ENCODE assay signal across 13 cellular contexts in genomic region chr5:173243808-173244305, GRCh38. TPM values are rescaled to one million over a fixed set of nuclear protein-coding genes. Genes with fewer than 3 reads are reported as not detected.
DNase-seq lines count a peak whose midpoint lies in the region; ATAC-seq and TF ChIP-seq lines count a peak whose summit lies in the region.
"Had no signal": no experiment of that assay in that cellular context is flagged by ENCODE, and none has a peak within 500 bp of the region (broad histone marks: within the 10 kb centered on the region; RNA-seq: fewer than 3 reads in every experiment).

No MANE protein-coding gene starts in this region.

- DNase-seq in breast epithelium (ENCODE audit: low spot score in 2 of 2) (no peak), MCF 10A (ENCODE audit: unreplicated experiment) (no peak), lower lobe of right lung (no peak), NCI-H1930 (lab: John Stamatoyannopoulos, UW) (no peak), epidermal melanocyte (ENCODE audit: insufficient read length, low spot score) (no peak)
- no peak for DNase-seq in activated naive CD8-positive, alpha-beta T cell treated with anti-CD3 and anti-CD28 coated beads for 36 hours
- DNase-seq: CD8-positive, alpha-beta T cell; hypothalamus; NK-92 treated with Interleukin-12 subunit alpha and Interleukin-12 subunit beta, amount 100 ng/mL, for 24 hours; stimulated activated CD4-positive, alpha-beta T cell treated with anti-CD3 and anti-CD28 coated beads, Interleukin-1b, Interleukin-23, amount 100 ng/mL, for 48 hours had no signal

- ATAC-seq in lower lobe of right lung (no peak), GM21528 (IDR thresholded peaks at IDR 0.05; ENCODE audit: low FRiP score, unreplicated experiment) (no peak)
- ATAC-seq: CD8-positive, alpha-beta T cell had no signal

- H3K4me1 ChIP-seq in breast epithelium: peaks cover 0 to 3% of the 10 kb centered on the region in 2 donors
- peaks cover 17% of the 10 kb centered on the region for H3K4me1 ChIP-seq in lower lobe of right lung
- H3K4me1 ChIP-seq in subcutaneous abdominal adipose tissue (ENCODE audit: control insufficient read depth in 5 of 5, insufficient read depth in 5 of 5, low read length in 5 of 5): peaks cover 0 to 22% (median 14%) of the 10 kb centered on the region in 5 donors

- peaks cover 12% of the 10 kb centered on the region for H3K27me3 Mint-ChIP-seq in MCF 10A (ENCODE audit: insufficient read depth, unreplicated experiment)
- peaks cover 97% of the 10 kb centered on the region for H3K27me3 Mint-ChIP-seq in activated naive CD8-positive, alpha-beta T cell treated with anti-CD3 and anti-CD28 coated beads for 36 hours

- no peak overlapping the region for H3K27ac Mint-ChIP-seq in MCF 10A (ENCODE audit: low read depth, unreplicated experiment)
- no peak overlapping the region for H3K27ac Mint-ChIP-seq in activated naive CD8-positive, alpha-beta T cell treated with anti-CD3 and anti-CD28 coated beads for 36 hours
- H3K27ac Mint-ChIP-seq: CD8-positive, alpha-beta T cell; nephron had no signal

- no peaks in the 10 kb centered on the region for H3K36me3 ChIP-seq in breast epithelium
- H3K36me3 ChIP-seq in lower lobe of right lung: no peaks in the 10 kb centered on the region
- no peaks in the 10 kb centered on the region for H3K36me3 ChIP-seq in subcutaneous abdominal adipose tissue (ENCODE audit: control insufficient read depth in 5 of 5, insufficient read depth in 5 of 5, low read length in 5 of 5)

- H3K4me3 ChIP-seq in breast epithelium: peak overlapping the region in 2 of 3 donors; percentile 20 to 53
- peak overlapping the region; percentile 2 for H3K4me3 ChIP-seq in lower lobe of right lung
- peak overlapping the region in 3 of 5 donors; percentile 13 to 39 (median 27) for H3K4me3 ChIP-seq in subcutaneous abdominal adipose tissue (ENCODE audit: low read depth in 1 of 5, low read length in 5 of 5)

- intact Hi-C loops in breast epithelium (cut with DNase I; ENCODE audit: low total_unique reads): no loop called here
- intact Hi-C loops in MCF 10A (cut with micrococcal nuclease): no loop called here
- intact Hi-C loops in lower lobe of right lung (cut with DNase I): no loop called here

- POLR2A ChIA-PET in MCF 10A (lab: Yijun Ruan, JAX): interaction anchor here (0.7 kb wide), 1 partner anchor 16 kb away, joined by 3 read pairs; no protein-coding TSS in a partner anchor

- no peaks in the 10 kb centered on the region for H3K4me1 Mint-ChIP-seq in MCF 10A (ENCODE audit: insufficient read depth, unreplicated experiment)
- peaks cover 18% of the 10 kb centered on the region for H3K4me1 Mint-ChIP-seq in activated naive CD8-positive, alpha-beta T cell treated with anti-CD3 and anti-CD28 coated beads for 36 hours

- no peaks in the 10 kb centered on the region for H3K9me3 Mint-ChIP-seq in MCF 10A (ENCODE audit: unreplicated experiment)
- H3K9me3 Mint-ChIP-seq in activated naive CD8-positive, alpha-beta T cell treated with anti-CD3 and anti-CD28 coated beads for 36 hours: no peaks in the 10 kb centered on the region
- H3K9me3 Mint-ChIP-seq: CD8-positive, alpha-beta T cell; nephron had no signal

- BruUV-seq in MCF 10A (replicated peaks; lab: Mats Ljungman, UMichigan): no TSS peak

- H3K27ac ChIP-seq in breast epithelium: no peak overlapping the region
- no peak overlapping the region for H3K27ac ChIP-seq in lower lobe of right lung
- H3K27ac ChIP-seq in subcutaneous abdominal adipose tissue (ENCODE audit: low read depth, low read length): no peak overlapping the region

- TF ChIP-seq CTCF in breast epithelium (IDR thresholded peaks at IDR 0.05): no peak
- no peak for TF ChIP-seq CTCF in MCF 10A (IDR thresholded peaks at IDR 0.05; ENCODE audit: unreplicated experiment)
- no peak for TF ChIP-seq CTCF in lower lobe of right lung (IDR thresholded peaks at IDR 0.05)

- no peak overlapping the region for H3K9ac ChIP-seq in subcutaneous abdominal adipose tissue (ENCODE audit: low read length in 5 of 5)

- no peaks in the 10 kb centered on the region for H3K36me3 Mint-ChIP-seq in MCF 10A (ENCODE audit: insufficient read depth, unreplicated experiment)
- no peaks in the 10 kb centered on the region for H3K36me3 Mint-ChIP-seq in activated naive CD8-positive, alpha-beta T cell treated with anti-CD3 and anti-CD28 coated beads for 36 hours
- H3K36me3 Mint-ChIP-seq: CD8-positive, alpha-beta T cell had no signal

- no peak for TF ChIP-seq POLR2A in breast epithelium (IDR thresholded peaks at IDR 0.05)

- H3K9me3 ChIP-seq in breast epithelium (no peaks in the 10 kb centered on the region), lower lobe of right lung (no peaks in the 10 kb centered on the region), subcutaneous abdominal adipose tissue (ENCODE audit: control insufficient read depth in 5 of 5, low read length in 5 of 5) (no peaks in the 10 kb centered on the region)

- H3K4me3 Mint-ChIP-seq in MCF 10A (ENCODE audit: unreplicated experiment): no peak overlapping the region
- H3K4me3 Mint-ChIP-seq in activated naive CD8-positive, alpha-beta T cell treated with anti-CD3 and anti-CD28 coated beads for 36 hours: peak overlapping the region; percentile 42

- peaks cover 9 to 85% of the 10 kb centered on the region in 2 donors for H3K27me3 ChIP-seq in breast epithelium
- H3K27me3 ChIP-seq in lower lobe of right lung (ENCODE audit: low read depth): peaks cover 100% of the 10 kb centered on the region
- peaks cover 55 to 89% (median 69%) of the 10 kb centered on the region in 5 donors for H3K27me3 ChIP-seq in subcutaneous abdominal adipose tissue (ENCODE audit: control insufficient read depth in 5 of 5, insufficient read depth in 4 of 5, low read length in 5 of 5)

- CTCF ChIA-PET in MCF 10A (lab: Yijun Ruan, JAX): interaction anchor here (1.2 kb wide), 1 partner anchor 9 kb away, joined by 5 read pairs; the partner anchor contains the start of gene NKX2-5

RNA-seq across cellular contexts. Expression of gene NKX2-5, which starts 8.9 kb away (rescaled TPM):
- total RNA-seq in breast epithelium: under 1 TPM in 1 of 3 donors, not detected in 2; 0.16 TPM
- total RNA-seq in MCF 10A (2022): 3.9 and 5.5 TPM in 2 replicates
- total RNA-seq in activated naive CD8-positive, alpha-beta T cell treated with anti-CD3 and anti-CD28 coated beads for 36 hours: under 1 TPM; 0.12 to 0.21 TPM
- not detected for total RNA-seq in lower lobe of right lung
- total RNA-seq: CD8-positive, alpha-beta T cell had no signal
